ENCODE assay signal across 8 cellular contexts in the genomic region with DNA sequence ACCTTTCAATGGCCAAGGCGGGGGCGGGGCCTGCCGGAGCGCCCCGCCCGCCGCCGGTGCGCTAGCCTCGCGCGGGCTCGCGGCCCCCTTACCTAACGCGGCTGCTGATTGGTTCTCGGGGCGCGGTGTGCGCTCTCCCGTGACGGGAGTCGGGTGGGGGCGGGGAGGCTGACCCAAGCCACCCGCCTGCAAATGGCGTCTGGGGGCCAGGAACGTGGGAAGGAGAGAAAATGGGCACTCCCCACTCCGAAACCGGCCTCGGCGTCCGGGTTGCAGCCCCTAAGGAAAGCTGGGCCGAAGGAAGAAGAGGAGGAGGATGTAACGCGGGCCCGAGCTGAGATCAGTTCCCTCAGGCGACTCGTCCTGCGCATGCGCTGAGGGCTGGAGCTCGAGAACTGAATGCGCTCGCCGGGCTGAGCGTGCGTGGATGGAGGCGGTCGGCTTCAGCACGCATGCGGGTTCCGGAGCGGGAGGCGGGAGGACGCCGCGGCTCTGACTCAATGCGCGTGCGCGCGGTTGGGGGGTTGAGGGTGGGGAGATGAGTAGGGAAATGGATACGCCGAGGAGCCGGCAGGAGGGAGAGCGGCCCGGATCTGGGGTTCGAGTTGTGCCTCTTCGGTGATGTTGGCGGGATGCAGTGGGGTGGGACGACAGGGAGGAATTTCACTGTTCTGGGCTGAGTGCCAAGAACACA. TPM values are rescaled to one million over a fixed set of nuclear protein-coding genes. Genes with fewer than 3 reads are reported as not detected.
DNase-seq lines count a peak whose midpoint lies in the region; ATAC-seq and TF ChIP-seq lines count a peak whose summit lies in the region.

A gene with protein sequence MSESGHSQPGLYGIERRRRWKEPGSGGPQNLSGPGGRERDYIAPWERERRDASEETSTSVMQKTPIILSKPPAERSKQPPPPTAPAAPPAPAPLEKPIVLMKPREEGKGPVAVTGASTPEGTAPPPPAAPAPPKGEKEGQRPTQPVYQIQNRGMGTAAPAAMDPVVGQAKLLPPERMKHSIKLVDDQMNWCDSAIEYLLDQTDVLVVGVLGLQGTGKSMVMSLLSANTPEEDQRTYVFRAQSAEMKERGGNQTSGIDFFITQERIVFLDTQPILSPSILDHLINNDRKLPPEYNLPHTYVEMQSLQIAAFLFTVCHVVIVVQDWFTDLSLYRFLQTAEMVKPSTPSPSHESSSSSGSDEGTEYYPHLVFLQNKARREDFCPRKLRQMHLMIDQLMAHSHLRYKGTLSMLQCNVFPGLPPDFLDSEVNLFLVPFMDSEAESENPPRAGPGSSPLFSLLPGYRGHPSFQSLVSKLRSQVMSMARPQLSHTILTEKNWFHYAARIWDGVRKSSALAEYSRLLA (minus strand): TSS at position 401 of the 694 bp plus-strand sequence. CDS start 4,221 bp downstream, outside the sequence.

- peak; percentile 44 for ATAC-seq in GM19438 (IDR thresholded peaks at IDR 0.05; ENCODE audit: low read depth, unreplicated experiment)
- peak; percentile 45 for ATAC-seq in HG03571 (IDR thresholded peaks at IDR 0.05; ENCODE audit: unreplicated experiment)

- DNase-seq in CD1c-positive myeloid dendritic cell (ENCODE audit: extremely low spot score) (peak; percentile 100), NCI-H82 (lab: John Stamatoyannopoulos, UW) (peak; percentile 99), dermis microvascular lymphatic vessel endothelial cell (ENCODE audit: low read depth in 2 of 2) (peak; percentile 93 to 97)
- peak; percentile 97 for DNase-seq in activated CD4-positive, alpha-beta T cell treated with anti-CD3 and anti-CD28 coated beads, Interleukin-2, amount 50 U/mL, for 48 hours
- peak; percentile 98 for DNase-seq in stimulated activated CD4-positive, alpha-beta T cell treated with anti-CD3 and anti-CD28 coated beads, Interleukin-4, amount 100 ng/mL, for 1 hour

- WGBS in liver: under 1% methylated on average over 70 of the region's 70 CpGs

- H3K9ac ChIP-seq in liver (ENCODE audit: low read depth in 1 of 2, low read length in 2 of 2): peak within 1 kb of the TSS; percentile 79 to 89

- TF ChIP-seq CTCF in liver (IDR thresholded peaks at IDR 0.05; ENCODE audit: low read depth, low read length, missing input control): peak; percentile 1

- H3K4me1 ChIP-seq in liver (ENCODE audit: control insufficient read depth in 4 of 4, insufficient read depth in 4 of 4, low read length in 3 of 4): peaks cover 5 to 20% (median 11%) of the 10 kb centered on the region in 4 donors

- H3K4me3 ChIP-seq in liver (ENCODE audit: low read depth in 1 of 3, low read length in 3 of 3): peak within 1 kb of the TSS; percentile 66 to 96 (median 75)

- H3K9me3 ChIP-seq in liver (ENCODE audit: control insufficient read depth in 4 of 4, low read length in 3 of 4): no peaks in the 10 kb centered on the region

- peak within 1 kb of the TSS; percentile 83 to 100 for H3K27ac ChIP-seq in liver (ENCODE audit: low read depth in 1 of 2, low read length in 2 of 2)

- H3K27me3 ChIP-seq in liver (ENCODE audit: control insufficient read depth in 4 of 4, insufficient read depth in 4 of 4, low read length in 3 of 4): no peaks in the 10 kb centered on the region

- peaks cover 0 to 9% (median 3%) of the 10 kb centered on the region in 4 donors for H3K36me3 ChIP-seq in liver (ENCODE audit: control insufficient read depth in 4 of 4, insufficient read depth in 3 of 4, low read depth in 1 of 4, low read length in 3 of 4)

- no peak for TF ChIP-seq RAD21 in liver (IDR thresholded peaks at IDR 0.05)

TF ChIP-seq in liver, 16 proteins besides CTCF, POLR2A, EP300 and RAD21:
- TF ChIP-seq NR2F2 (IDR thresholded peaks at IDR 0.05) (no peak), EGR1 (IDR thresholded peaks at IDR 0.05; ENCODE audit: low read depth in 2 of 2) (no peak), HNF4A (conservative IDR thresholded peaks at IDR 0.05) (no peak), SP1 (IDR thresholded peaks at IDR 0.05) (peak; percentile 17), JUND (IDR thresholded peaks at IDR 0.05) (no peak), RXRA (IDR thresholded peaks at IDR 0.05) (peak in 1 of 2 donors; percentile 26), YY1 (IDR thresholded peaks at IDR 0.05) (peak; percentile 92), FOXA2 (IDR thresholded peaks at IDR 0.05) (no peak), TAF1 (conservative IDR thresholded peaks at IDR 0.05) (no peak), GABPA (IDR thresholded peaks at IDR 0.05 in 1 of 2, conservative IDR thresholded peaks at IDR 0.05 in 1 of 2) (no peak), HNF4G (IDR thresholded peaks at IDR 0.05) (no peak), FOXA1 (IDR thresholded peaks at IDR 0.05) (no peak)
- TF ChIP-seq, protein P1, sequence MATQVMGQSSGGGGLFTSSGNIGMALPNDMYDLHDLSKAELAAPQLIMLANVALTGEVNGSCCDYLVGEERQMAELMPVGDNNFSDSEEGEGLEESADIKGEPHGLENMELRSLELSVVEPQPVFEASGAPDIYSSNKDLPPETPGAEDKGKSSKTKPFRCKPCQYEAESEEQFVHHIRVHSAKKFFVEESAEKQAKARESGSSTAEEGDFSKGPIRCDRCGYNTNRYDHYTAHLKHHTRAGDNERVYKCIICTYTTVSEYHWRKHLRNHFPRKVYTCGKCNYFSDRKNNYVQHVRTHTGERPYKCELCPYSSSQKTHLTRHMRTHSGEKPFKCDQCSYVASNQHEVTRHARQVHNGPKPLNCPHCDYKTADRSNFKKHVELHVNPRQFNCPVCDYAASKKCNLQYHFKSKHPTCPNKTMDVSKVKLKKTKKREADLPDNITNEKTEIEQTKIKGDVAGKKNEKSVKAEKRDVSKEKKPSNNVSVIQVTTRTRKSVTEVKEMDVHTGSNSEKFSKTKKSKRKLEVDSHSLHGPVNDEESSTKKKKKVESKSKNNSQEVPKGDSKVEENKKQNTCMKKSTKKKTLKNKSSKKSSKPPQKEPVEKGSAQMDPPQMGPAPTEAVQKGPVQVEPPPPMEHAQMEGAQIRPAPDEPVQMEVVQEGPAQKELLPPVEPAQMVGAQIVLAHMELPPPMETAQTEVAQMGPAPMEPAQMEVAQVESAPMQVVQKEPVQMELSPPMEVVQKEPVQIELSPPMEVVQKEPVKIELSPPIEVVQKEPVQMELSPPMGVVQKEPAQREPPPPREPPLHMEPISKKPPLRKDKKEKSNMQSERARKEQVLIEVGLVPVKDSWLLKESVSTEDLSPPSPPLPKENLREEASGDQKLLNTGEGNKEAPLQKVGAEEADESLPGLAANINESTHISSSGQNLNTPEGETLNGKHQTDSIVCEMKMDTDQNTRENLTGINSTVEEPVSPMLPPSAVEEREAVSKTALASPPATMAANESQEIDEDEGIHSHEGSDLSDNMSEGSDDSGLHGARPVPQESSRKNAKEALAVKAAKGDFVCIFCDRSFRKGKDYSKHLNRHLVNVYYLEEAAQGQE (IDR thresholded peaks at IDR 0.05): peak; percentile 18
- TF ChIP-seq, protein P2, sequence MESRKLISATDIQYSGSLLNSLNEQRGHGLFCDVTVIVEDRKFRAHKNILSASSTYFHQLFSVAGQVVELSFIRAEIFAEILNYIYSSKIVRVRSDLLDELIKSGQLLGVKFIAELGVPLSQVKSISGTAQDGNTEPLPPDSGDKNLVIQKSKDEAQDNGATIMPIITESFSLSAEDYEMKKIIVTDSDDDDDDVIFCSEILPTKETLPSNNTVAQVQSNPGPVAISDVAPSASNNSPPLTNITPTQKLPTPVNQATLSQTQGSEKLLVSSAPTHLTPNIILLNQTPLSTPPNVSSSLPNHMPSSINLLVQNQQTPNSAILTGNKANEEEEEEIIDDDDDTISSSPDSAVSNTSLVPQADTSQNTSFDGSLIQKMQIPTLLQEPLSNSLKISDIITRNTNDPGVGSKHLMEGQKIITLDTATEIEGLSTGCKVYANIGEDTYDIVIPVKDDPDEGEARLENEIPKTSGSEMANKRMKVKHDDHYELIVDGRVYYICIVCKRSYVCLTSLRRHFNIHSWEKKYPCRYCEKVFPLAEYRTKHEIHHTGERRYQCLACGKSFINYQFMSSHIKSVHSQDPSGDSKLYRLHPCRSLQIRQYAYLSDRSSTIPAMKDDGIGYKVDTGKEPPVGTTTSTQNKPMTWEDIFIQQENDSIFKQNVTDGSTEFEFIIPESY (IDR thresholded peaks at IDR 0.05): no peak
- TF ChIP-seq, protein P3, sequence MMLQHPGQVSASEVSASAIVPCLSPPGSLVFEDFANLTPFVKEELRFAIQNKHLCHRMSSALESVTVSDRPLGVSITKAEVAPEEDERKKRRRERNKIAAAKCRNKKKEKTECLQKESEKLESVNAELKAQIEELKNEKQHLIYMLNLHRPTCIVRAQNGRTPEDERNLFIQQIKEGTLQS (IDR thresholded peaks at IDR 0.05): no peak
- TF ChIP-seq, protein P4, sequence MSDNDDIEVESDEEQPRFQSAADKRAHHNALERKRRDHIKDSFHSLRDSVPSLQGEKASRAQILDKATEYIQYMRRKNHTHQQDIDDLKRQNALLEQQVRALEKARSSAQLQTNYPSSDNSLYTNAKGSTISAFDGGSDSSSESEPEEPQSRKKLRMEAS (IDR thresholded peaks at IDR 0.05): peak; percentile 42

RNA-seq across cellular contexts. Expression of the gene that starts here (rescaled TPM):
- total RNA-seq in dermis microvascular lymphatic vessel endothelial cell (4.4 and 8.3 TPM in 2 replicates), liver (1 to 10 TPM; 5.5 to 6.2 TPM)
- polyA plus RNA-seq in liver: 1 to 10 TPM; 5.4 to 8.9 TPM

Comparison
In these comparisons a context has a peak if more than half of its experiments do, and no peak if none do; other contexts are left out.
1. Peak in every context shown above with its lines: DNase-seq, ATAC-seq, H3K4me3 ChIP-seq and H3K27ac ChIP-seq.